Comparison of ENCODE assay signal across 26 cellular contexts in the genomic region with DNA sequence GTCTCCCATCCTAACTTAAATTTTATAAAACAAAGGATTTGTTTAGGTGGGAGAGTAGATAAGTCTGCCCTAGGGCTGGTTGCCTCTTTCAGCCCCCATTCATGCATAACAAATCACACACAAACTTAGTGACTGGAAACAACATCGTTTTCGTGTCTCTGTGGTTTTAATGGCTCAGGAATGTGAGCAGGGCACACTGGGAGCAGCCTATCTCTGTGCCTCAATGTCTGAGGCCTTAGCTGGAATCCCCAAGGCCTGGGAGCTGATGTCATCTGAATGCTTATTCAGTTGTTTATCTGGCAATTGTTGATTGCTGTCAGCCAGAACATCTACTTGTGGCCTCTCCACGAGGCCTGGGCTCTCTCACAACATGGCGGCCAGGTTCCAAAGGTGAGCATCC.
DNase-seq lines count a peak whose midpoint lies in the region; ATAC-seq and TF ChIP-seq lines count a peak whose summit lies in the region.
"Had no signal": no experiment of that assay in that cellular context is flagged by ENCODE, and none has a peak within 500 bp of the region (broad histone marks: within the 10 kb centered on the region; RNA-seq: fewer than 3 reads in every experiment).

No MANE protein-coding gene starts in this region.

- POLR2A ChIA-PET in CD8-positive, alpha-beta T cell (lab: Charles Lee) = no interaction called here

- H3K4me3 Mint-ChIP-seq in CD8-positive, alpha-beta T cell = no peak overlapping the region
- H3K4me3 Mint-ChIP-seq in activated naive CD4-positive, alpha-beta T cell treated with anti-CD3 and anti-CD28 coated beads for 36 hours = no peak overlapping the region
- no peak overlapping the region for H3K4me3 Mint-ChIP-seq in mesothelial cell of epicardium
- H3K4me3 Mint-ChIP-seq: activated T-cell treated with anti-CD3 and anti-CD28 coated beads, Interleukin-2, amount 50 U/mL, for 24 hours; natural killer cell; stimulated activated memory B cell treated with anti-CD40 and anti-IgM and Interleukin-4, amounts not matched to agents 10 μg/mL and 1 μg/mL and 100 μg/mL, for 72 hours had no signal

- H3K4me2 ChIP-seq in trophoblast cell (ENCODE audit: low read length) = no peak overlapping the region
- H3K4me2 ChIP-seq: KMS-11 had no signal

- H3K4ac ChIP-seq in trophoblast cell (ENCODE audit: low read depth, low read length) = no peak overlapping the region

- DNase-seq in ELR (ENCODE audit: low read depth) = peak; percentile 42
- peak in 1 of 2 experiments; percentile 12 for DNase-seq in SJSA1 (ENCODE audit: low read depth in 1 of 2, low spot score in 2 of 2)
- peak; percentile 18 for DNase-seq in fibroblast of peridontal ligament (ENCODE audit: extremely low read depth)
- peak; percentile 66 to 75 for DNase-seq in trophoblast cell
- no peak for DNase-seq in iPS-NIHi11 (ENCODE audit: low spot score)
- no peak for DNase-seq in CD8-positive, alpha-beta T cell
- no peak for DNase-seq in activated naive CD4-positive, alpha-beta T cell treated with anti-CD3 and anti-CD28 coated beads for 36 hours
- DNase-seq in mesothelial cell of epicardium (ENCODE audit: low spot score in 2 of 2, unreplicated experiment in 2 of 2) = no peak
- DNase-seq: activated CD4-positive, alpha-beta T cell treated with anti-CD3 and anti-CD28 coated beads for 48 hours; activated naive CD4-positive, alpha-beta T cell; activated T-cell treated with anti-CD3 and anti-CD28 coated beads, Interleukin-2, amount 50 U/mL, for 24 hours; head of caudate nucleus; left lung; midbrain; natural killer cell; NCI-H2171; NCI-H510A treated with DMSO at 0.1 percent for 48 hours; NK-92 treated with Interleukin-12 subunit alpha and Interleukin-12 subunit beta, amount 100 ng/mL, for 24 hours; ovary; stimulated activated CD4-positive, alpha-beta T cell treated with anti-CD3 and anti-CD28 coated beads, Interleukin-4, amount 100 ng/mL, for 1 hour had no signal

- H2BK5ac ChIP-seq in trophoblast cell (ENCODE audit: low read depth, low read length, poor library complexity) = no peak overlapping the region

- no peak overlapping the region for H2BK12ac ChIP-seq in trophoblast cell (ENCODE audit: low read length)

- no peaks in the 10 kb centered on the region for H3K79me1 ChIP-seq in trophoblast cell (ENCODE audit: low read length)

- no peak overlapping the region for H2BK120ac ChIP-seq in trophoblast cell (ENCODE audit: insufficient read depth, low read length, poor library complexity)

- H3K9ac ChIP-seq in trophoblast cell (ENCODE audit: low read length) = no peak overlapping the region
- H3K9ac ChIP-seq: KMS-11 had no signal

- H3K4me3 ChIP-seq in SJSA1 (no peak overlapping the region), trophoblast cell (ENCODE audit: low read depth, low read length) (no peak overlapping the region)
- H3K4me3 ChIP-seq in CD8-positive, alpha-beta T cell (ENCODE audit: low read depth, low read length) = no peak overlapping the region
- H3K4me3 ChIP-seq: left lung, ovary, suprapubic skin, vagina had no signal

- ATAC-seq in CD8-positive, alpha-beta T cell = no peak
- ATAC-seq: left lung; natural killer cell; Panc1; stimulated activated memory B cell treated with anti-CD40 and anti-IgM and Interleukin-4, amounts not matched to agents 10 μg/mL and 1 μg/mL and 100 μg/mL, for 72 hours had no signal

- H2AK5ac ChIP-seq in trophoblast cell (ENCODE audit: low read length) = no peak overlapping the region

- no peak overlapping the region for H3K14ac ChIP-seq in trophoblast cell (ENCODE audit: low read length)

- no peak for TF ChIP-seq CTCF in CD8-positive, alpha-beta T cell (IDR thresholded peaks at IDR 0.05)
- TF ChIP-seq CTCF in mesothelial cell of epicardium (IDR thresholded peaks at IDR 0.05; ENCODE audit: unreplicated experiment) = no peak

- no peak overlapping the region for H4K91ac ChIP-seq in trophoblast cell (ENCODE audit: low read depth, low read length)

- H3K9me3 Mint-ChIP-seq in CD8-positive, alpha-beta T cell = peaks cover 5% of the 10 kb centered on the region
- no peaks in the 10 kb centered on the region for H3K9me3 Mint-ChIP-seq in activated naive CD4-positive, alpha-beta T cell treated with anti-CD3 and anti-CD28 coated beads for 36 hours
- H3K9me3 Mint-ChIP-seq in mesothelial cell of epicardium = no peaks in the 10 kb centered on the region
- H3K9me3 Mint-ChIP-seq: stimulated activated memory B cell treated with anti-CD40 and anti-IgM and Interleukin-4, amounts not matched to agents 10 μg/mL and 1 μg/mL and 100 μg/mL, for 72 hours had no signal

- H3K27me3 ChIP-seq in SJSA1 (replicated peaks) (no peaks in the 10 kb centered on the region), trophoblast cell (ENCODE audit: insufficient read depth, low read length) (no peaks in the 10 kb centered on the region)
- H3K27me3 ChIP-seq in CD8-positive, alpha-beta T cell (ENCODE audit: insufficient read depth, low read length) = no peaks in the 10 kb centered on the region
- H3K27me3 ChIP-seq: left lung, ovary, suprapubic skin, vagina had no signal

- H3K27ac ChIP-seq in SJSA1 (peak overlapping the region; percentile 45), trophoblast cell (ENCODE audit: low read depth, low read length) (no peak overlapping the region)
- H3K27ac ChIP-seq in CD8-positive, alpha-beta T cell (ENCODE audit: low read depth, low read length) = no peak overlapping the region
- H3K27ac ChIP-seq: KMS-11, left lung, ovary, suprapubic skin, vagina had no signal

- H4K8ac ChIP-seq in trophoblast cell (ENCODE audit: low read depth, low read length) = no peak overlapping the region

- H3K36me3 ChIP-seq in SJSA1 (no peaks in the 10 kb centered on the region), trophoblast cell (ENCODE audit: control insufficient read depth in 1 of 2, insufficient read depth in 2 of 2, low read length in 2 of 2) (no peaks in the 10 kb centered on the region)
- no peaks in the 10 kb centered on the region for H3K36me3 ChIP-seq in CD8-positive, alpha-beta T cell (ENCODE audit: insufficient read depth, low read length)
- H3K36me3 ChIP-seq: left lung, ovary, suprapubic skin, vagina had no signal

- no peaks in the 10 kb centered on the region for H3K79me2 ChIP-seq in trophoblast cell (ENCODE audit: control insufficient read depth, insufficient read depth, low read length, poor library complexity)

- H3K27ac Mint-ChIP-seq in CD8-positive, alpha-beta T cell = no peak overlapping the region
- H3K27ac Mint-ChIP-seq in activated naive CD4-positive, alpha-beta T cell treated with anti-CD3 and anti-CD28 coated beads for 36 hours = no peak overlapping the region
- H3K27ac Mint-ChIP-seq in mesothelial cell of epicardium = no peak overlapping the region
- H3K27ac Mint-ChIP-seq: activated T-cell treated with anti-CD3 and anti-CD28 coated beads, Interleukin-2, amount 50 U/mL, for 24 hours; CD14-positive monocyte; natural killer cell; stimulated activated memory B cell treated with anti-CD40 and anti-IgM and Interleukin-4, amounts not matched to agents 10 μg/mL and 1 μg/mL and 100 μg/mL, for 72 hours had no signal

- no peak overlapping the region for H3K18ac ChIP-seq in trophoblast cell (ENCODE audit: low read length)

- H3K4me1 ChIP-seq in SJSA1 (replicated peaks) = peaks cover 11% of the 10 kb centered on the region
- H3K4me1 ChIP-seq in trophoblast cell (ENCODE audit: control insufficient read depth in 1 of 2, insufficient read depth in 2 of 2, low read length in 2 of 2) = no peaks in the 10 kb centered on the region
- no peaks in the 10 kb centered on the region for H3K4me1 ChIP-seq in CD8-positive, alpha-beta T cell (ENCODE audit: insufficient read depth, low read length)
- H3K4me1 ChIP-seq: left lung, suprapubic skin, vagina had no signal

- H3K36me3 Mint-ChIP-seq in CD8-positive, alpha-beta T cell = no peaks in the 10 kb centered on the region
- H3K36me3 Mint-ChIP-seq in activated naive CD4-positive, alpha-beta T cell treated with anti-CD3 and anti-CD28 coated beads for 36 hours (ENCODE audit: low read depth) = peaks cover 1% of the 10 kb centered on the region
- no peaks in the 10 kb centered on the region for H3K36me3 Mint-ChIP-seq in mesothelial cell of epicardium
- H3K36me3 Mint-ChIP-seq: CD14-positive monocyte; natural killer cell; stimulated activated memory B cell treated with anti-CD40 and anti-IgM and Interleukin-4, amounts not matched to agents 10 μg/mL and 1 μg/mL and 100 μg/mL, for 72 hours had no signal

- H3K27me3 Mint-ChIP-seq in CD8-positive, alpha-beta T cell (ENCODE audit: low read depth) = peaks cover 14% of the 10 kb centered on the region
- H3K27me3 Mint-ChIP-seq in activated naive CD4-positive, alpha-beta T cell treated with anti-CD3 and anti-CD28 coated beads for 36 hours (ENCODE audit: low read depth) = peaks cover 8% of the 10 kb centered on the region
- peaks cover 11% of the 10 kb centered on the region for H3K27me3 Mint-ChIP-seq in mesothelial cell of epicardium (ENCODE audit: low read depth)

- intact Hi-C loops in CD8-positive, alpha-beta T cell (cut with DNase I, micrococcal nuclease) = no loop called here
- intact Hi-C loops in activated naive CD4-positive, alpha-beta T cell treated with anti-CD3 and anti-CD28 coated beads for 36 hours (cut with micrococcal nuclease) = no loop called here

- H2AFZ ChIP-seq in trophoblast cell (ENCODE audit: insufficient read depth, low read length, poor library complexity) = no peak overlapping the region

- H4K12ac ChIP-seq in trophoblast cell (ENCODE audit: low read depth, low read length) = no peak overlapping the region

- H3K23ac ChIP-seq in trophoblast cell (ENCODE audit: low read length) = no peak overlapping the region

- no peaks in the 10 kb centered on the region for H3K4me1 Mint-ChIP-seq in CD8-positive, alpha-beta T cell (ENCODE audit: low read depth)
- H3K4me1 Mint-ChIP-seq in activated naive CD4-positive, alpha-beta T cell treated with anti-CD3 and anti-CD28 coated beads for 36 hours (ENCODE audit: low read depth) = no peaks in the 10 kb centered on the region
- H3K4me1 Mint-ChIP-seq in mesothelial cell of epicardium = no peaks in the 10 kb centered on the region
- H3K4me1 Mint-ChIP-seq: CD14-positive monocyte; natural killer cell; stimulated activated memory B cell treated with anti-CD40 and anti-IgM and Interleukin-4, amounts not matched to agents 10 μg/mL and 1 μg/mL and 100 μg/mL, for 72 hours had no signal

- WGBS in trophoblast cell (ENCODE audit: extremely low coverage, insufficient coverage, insufficient read length) = no CpG with 5 or more reads among the region's 4 CpGs

- CTCF ChIA-PET in CD8-positive, alpha-beta T cell (lab: Charles Lee) = no interaction called here
- CTCF ChIA-PET in activated naive CD4-positive, alpha-beta T cell treated with anti-CD3 and anti-CD28 coated beads for 36 hours (lab: Charles Lee) = no interaction called here

- H3K9me3 ChIP-seq in SJSA1 (replicated peaks) (no peaks in the 10 kb centered on the region), trophoblast cell (ENCODE audit: insufficient read depth, low read depth, low read length) (peaks cover 2% of the 10 kb centered on the region)
- H3K9me3 ChIP-seq in CD8-positive, alpha-beta T cell (ENCODE audit: low read length) = no peaks in the 10 kb centered on the region
- H3K9me3 ChIP-seq: left lung, ovary, suprapubic skin, vagina had no signal

Comparison
In these comparisons a context has a peak if more than half of its experiments do, and no peak if none do; other contexts are left out.
1. DNase-seq: peak in ELR (single experiment), fibroblast of peridontal ligament (single experiment) and trophoblast cell (2 of 2); none in iPS-NIHi11 (single experiment), CD8-positive, alpha-beta T cell (0 of 7), activated naive CD4-positive, alpha-beta T cell treated with anti-CD3 and anti-CD28 coated beads for 36 hours (single experiment) and mesothelial cell of epicardium (0 of 2).